In the genomic region with DNA sequence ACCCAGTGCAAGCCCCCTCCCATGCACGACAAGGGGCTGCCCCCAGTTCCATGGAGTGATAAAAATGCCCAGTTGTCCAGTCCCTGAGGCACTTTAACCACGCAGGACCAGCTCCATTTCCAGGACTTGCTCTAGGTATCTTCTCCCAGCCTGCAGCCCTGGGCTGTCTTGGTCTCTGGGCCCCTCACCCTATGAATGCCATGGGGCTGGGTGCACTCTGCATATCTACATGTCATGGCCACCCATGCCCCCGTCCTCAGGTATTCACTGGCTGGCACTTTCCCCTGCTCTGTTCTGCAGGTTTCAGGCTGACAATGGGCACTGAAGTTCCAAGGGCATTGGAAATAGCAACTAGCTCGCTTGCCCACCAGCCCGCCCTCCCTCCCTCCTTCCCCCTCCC, we compare ENCODE assay signal across 13 cellular contexts. TPM values are rescaled to one million over a fixed set of nuclear protein-coding genes. Genes with fewer than 3 reads are reported as not detected.
DNase-seq lines count a peak whose midpoint lies in the region; ATAC-seq, FAIRE-seq and TF ChIP-seq lines count a peak whose summit lies in the region.
"Had no signal": no experiment of that assay in that cellular context is flagged by ENCODE, and none has a peak within 500 bp of the region (broad histone marks: within the 10 kb centered on the region; RNA-seq: fewer than 3 reads in every experiment).

No MANE protein-coding gene starts in this region.

- DNase-seq in Right ventricle myocardium inferior (ENCODE audit: missing footprints) = peak; percentile 9
- DNase-seq in left ventricle myocardium inferior = no peak
- DNase-seq in RWPE2 (ENCODE audit: low spot score) = peak; percentile 37
- peak; percentile 39 for DNase-seq in kidney
- peak; percentile 51 for DNase-seq in posterior vena cava (ENCODE audit: low spot score)
- DNase-seq in nucleus accumbens (lab: John Stamatoyannopoulos, UW) = no peak
- DNase-seq in GM19240 (ENCODE audit: insufficient read length, low spot score) = no peak
- DNase-seq: C1 segment of cervical spinal cord, Calu3, DMS 273 treated with DMSO at 0.1 percent for 48 hours, HCEC 1CT, HFFc6 had no signal

- no peaks in the 10 kb centered on the region for H3K36me3 ChIP-seq in left ventricle myocardium inferior
- no peaks in the 10 kb centered on the region for H3K36me3 ChIP-seq in RWPE2 (ENCODE audit: low read depth)
- H3K36me3 ChIP-seq in kidney (ENCODE audit: control insufficient read depth in 1 of 2, insufficient read depth in 2 of 2, low read length in 2 of 2) = no peaks in the 10 kb centered on the region

- intact Hi-C loops in Right ventricle myocardium inferior (cut with DNase I) = no loop called here
- intact Hi-C loops in left ventricle myocardium inferior (cut with micrococcal nuclease) = no loop called here
- intact Hi-C loops in kidney (cut with DNase I) = no loop called here
- intact Hi-C loops in posterior vena cava (cut with DNase I) = no loop called here

- no peak overlapping the region for H3K27ac ChIP-seq in left ventricle myocardium inferior (replicated peaks)
- no peak overlapping the region for H3K27ac ChIP-seq in RWPE2 (ENCODE audit: poor library complexity, severe bottlenecking)
- no peak overlapping the region for H3K27ac ChIP-seq in kidney (ENCODE audit: low read depth in 2 of 2, low read length in 2 of 2)

- no peak overlapping the region for H3K9ac ChIP-seq in kidney (ENCODE audit: low read length in 2 of 2)

- peaks cover 95% of the 10 kb centered on the region for H3K27me3 ChIP-seq in left ventricle myocardium inferior (ENCODE audit: low read depth)
- H3K27me3 ChIP-seq in RWPE2 (ENCODE audit: insufficient read depth, poor library complexity, severe bottlenecking) = no peaks in the 10 kb centered on the region

- FAIRE-seq in kidney (lab: Jason Lieb, UNC) = no peak
- FAIRE-seq: A204.1 had no signal

- no peaks in the 10 kb centered on the region for H3K4me1 ChIP-seq in left ventricle myocardium inferior
- H3K4me1 ChIP-seq in RWPE2 (ENCODE audit: insufficient read depth, poor library complexity, severe bottlenecking) = no peaks in the 10 kb centered on the region
- H3K4me1 ChIP-seq in kidney (ENCODE audit: control insufficient read depth in 1 of 2, insufficient read depth in 1 of 2, low read depth in 1 of 2, low read length in 2 of 2) = no peaks in the 10 kb centered on the region

- no peak for TF ChIP-seq CTCF in left ventricle myocardium inferior (IDR thresholded peaks at IDR 0.05; ENCODE audit: borderline replicate concordance)
- no peak for TF ChIP-seq CTCF in RWPE2 (IDR thresholded peaks at IDR 0.05; ENCODE audit: poor library complexity, severe bottlenecking)
- no peak for TF ChIP-seq CTCF in kidney (IDR thresholded peaks at IDR 0.05; ENCODE audit: borderline replicate concordance, extremely low read depth, insufficient read depth)

- H3K4me3 ChIP-seq in left ventricle myocardium inferior (no peak overlapping the region), RWPE2 (ENCODE audit: severe bottlenecking) (no peak overlapping the region), kidney (ENCODE audit: low read length in 2 of 2) (no peak overlapping the region)

- no peak for ATAC-seq in Right ventricle myocardium inferior
- ATAC-seq in RWPE2 (ENCODE audit: low read depth) = no peak

- no peaks in the 10 kb centered on the region for H3K9me3 ChIP-seq in left ventricle myocardium inferior (replicated peaks)
- H3K9me3 ChIP-seq in RWPE2 (ENCODE audit: severe bottlenecking) = no peaks in the 10 kb centered on the region
- no peaks in the 10 kb centered on the region for H3K9me3 ChIP-seq in kidney (ENCODE audit: control insufficient read depth in 1 of 2, low read length in 2 of 2)

RNA-seq across cellular contexts. Expression of a gene that starts 19.6 kb away (rescaled TPM):
- total RNA-seq in Right ventricle myocardium inferior = 14.1 TPM
- total RNA-seq in left ventricle myocardium inferior = 11.7 TPM
- 16.8 TPM for total RNA-seq in kidney
- polyA plus RNA-seq in kidney (ENCODE audit: insufficient read depth, low read depth, low replicate concordance) = 15.9 TPM
- 10 to 100 TPM; 18.7 to 20.4 TPM for total RNA-seq in posterior vena cava

Comparison
In these comparisons a context has a peak if more than half of its experiments do, and no peak if none do; other contexts are left out.
1. DNase-seq: peak in Right ventricle myocardium inferior (single experiment), RWPE2 (single experiment), kidney (single experiment) and posterior vena cava (single experiment); none in left ventricle myocardium inferior (single experiment), nucleus accumbens (0 of 56) and GM19240 (single experiment).